In the genomic region with DNA sequence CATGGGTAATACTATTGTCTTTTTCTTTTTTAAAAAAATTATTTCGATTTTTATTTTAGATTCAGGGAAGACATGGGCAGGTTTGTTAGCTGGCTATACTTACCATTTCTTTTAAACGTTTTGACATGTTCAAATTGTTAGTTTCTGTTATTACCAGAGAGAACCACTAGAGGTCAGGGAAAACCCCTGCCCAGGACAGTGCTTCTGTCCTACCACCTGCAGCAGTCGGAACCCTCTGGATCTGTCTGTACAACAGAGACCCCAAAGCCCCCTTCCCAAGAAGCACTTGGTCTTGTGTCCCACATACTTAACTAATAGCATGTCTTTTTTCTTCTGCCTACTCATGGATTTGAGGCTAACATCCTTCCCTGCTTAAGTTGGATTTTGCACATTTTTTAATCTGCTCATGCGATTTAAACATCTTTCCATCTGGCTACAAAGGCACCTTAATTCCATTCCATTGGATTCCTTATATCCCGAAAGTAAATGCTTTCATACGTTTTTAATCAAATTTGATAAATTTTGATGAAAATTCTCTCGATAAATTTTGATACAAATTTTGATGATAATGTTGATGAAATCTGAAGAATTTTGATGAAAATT, we compare ENCODE assay signal across 8 cellular contexts. TPM values are rescaled to one million over a fixed set of nuclear protein-coding genes. Genes with fewer than 3 reads are reported as not detected.
DNase-seq lines count a peak whose midpoint lies in the region; ATAC-seq, FAIRE-seq and TF ChIP-seq lines count a peak whose summit lies in the region.

No MANE protein-coding gene starts in this region.

- H3K4me3 ChIP-seq in NT2/D1 (ENCODE audit: insufficient read length, low read depth) (no peak overlapping the region), bronchial epithelial cell (ENCODE audit: low read depth, low read length) (no peak overlapping the region), liver (ENCODE audit: low read depth in 1 of 3, low read length in 3 of 3) (no peak overlapping the region)

- peak; percentile 86 to 87 for TF ChIP-seq RAD21 in liver (IDR thresholded peaks at IDR 0.05)

- H3K27me3 ChIP-seq in NT2/D1 (ENCODE audit: insufficient read depth, insufficient read length) (no peaks in the 10 kb centered on the region), bronchial epithelial cell (ENCODE audit: control insufficient read depth, insufficient read depth, low read length) (no peaks in the 10 kb centered on the region), liver (ENCODE audit: control insufficient read depth in 4 of 4, insufficient read depth in 4 of 4, low read length in 3 of 4) (no peaks in the 10 kb centered on the region)

- ATAC-seq in HG03439 (IDR thresholded peaks at IDR 0.05; ENCODE audit: unreplicated experiment), result peak; percentile 89

- DNase-seq in NCI-H146 (lab: John Stamatoyannopoulos, UW) (peak; percentile 18), NCI-H146 treated with DMSO at 0.1 percent for 48 hours (lab: John Stamatoyannopoulos, UW; ENCODE audit: unreplicated experiment) (no peak), GM20000 (ENCODE audit: low spot score) (peak; percentile 62), NT2/D1 (ENCODE audit: low read depth, low spot score) (peak; percentile 54), bronchial epithelial cell (ENCODE audit: low read depth) (peak; percentile 55)
- DNase-seq in activated effector memory CD4-positive, alpha-beta T cell treated with anti-CD3 and anti-CD28 coated beads, Interleukin-2, amount 50 U/mL, for 16 hours, result no peak

- H3K4me1 ChIP-seq in NT2/D1 (ENCODE audit: insufficient read depth, insufficient read length) (no peaks in the 10 kb centered on the region), liver (ENCODE audit: control insufficient read depth in 4 of 4, insufficient read depth in 4 of 4, low read length in 3 of 4) (peaks cover 3 to 11% (median 10%) of the 10 kb centered on the region in 4 donors)

- H3K27ac ChIP-seq in liver (ENCODE audit: low read depth in 1 of 2, low read length in 2 of 2), result no peak overlapping the region

- H3K36me3 ChIP-seq in NT2/D1 (ENCODE audit: insufficient read depth, insufficient read length, low read length), result no peaks in the 10 kb centered on the region
- no peaks in the 10 kb centered on the region for H3K36me3 ChIP-seq in bronchial epithelial cell (ENCODE audit: control insufficient read depth, insufficient read depth, low read length)
- H3K36me3 ChIP-seq in liver (ENCODE audit: control insufficient read depth in 4 of 4, insufficient read depth in 3 of 4, low read depth in 1 of 4, low read length in 3 of 4), result no peaks in the 10 kb centered on the region

- H3K9me3 ChIP-seq in NT2/D1 (ENCODE audit: insufficient read depth, low read length) (peaks cover 13% of the 10 kb centered on the region; the same call in 1 of the 2 replicates), liver (ENCODE audit: control insufficient read depth in 4 of 4, low read length in 3 of 4) (no peaks in the 10 kb centered on the region)

- no peak overlapping the region for H3K9ac ChIP-seq in NT2/D1 (ENCODE audit: insufficient read length, low read depth)
- H3K9ac ChIP-seq in liver (ENCODE audit: low read depth in 1 of 2, low read length in 2 of 2), result no peak overlapping the region

- 25% methylated on average over 7 of the region's 7 CpGs for WGBS in liver

- peak; percentile 43 for FAIRE-seq in bronchial epithelial cell (lab: Jason Lieb, UNC)

- TF ChIP-seq CTCF in GM20000 (IDR thresholded peaks at IDR 0.05; ENCODE audit: extremely low read depth, missing control alignments) (peak; percentile 17), bronchial epithelial cell (IDR thresholded peaks at IDR 0.05; ENCODE audit: insufficient read depth, low read length, severe bottlenecking) (peak; percentile 70), liver (IDR thresholded peaks at IDR 0.05; ENCODE audit: low read depth, low read length, missing input control) (peak; percentile 74)

TF ChIP-seq in liver, 16 proteins besides CTCF, POLR2A, EP300 and RAD21:
- TF ChIP-seq, protein P1, sequence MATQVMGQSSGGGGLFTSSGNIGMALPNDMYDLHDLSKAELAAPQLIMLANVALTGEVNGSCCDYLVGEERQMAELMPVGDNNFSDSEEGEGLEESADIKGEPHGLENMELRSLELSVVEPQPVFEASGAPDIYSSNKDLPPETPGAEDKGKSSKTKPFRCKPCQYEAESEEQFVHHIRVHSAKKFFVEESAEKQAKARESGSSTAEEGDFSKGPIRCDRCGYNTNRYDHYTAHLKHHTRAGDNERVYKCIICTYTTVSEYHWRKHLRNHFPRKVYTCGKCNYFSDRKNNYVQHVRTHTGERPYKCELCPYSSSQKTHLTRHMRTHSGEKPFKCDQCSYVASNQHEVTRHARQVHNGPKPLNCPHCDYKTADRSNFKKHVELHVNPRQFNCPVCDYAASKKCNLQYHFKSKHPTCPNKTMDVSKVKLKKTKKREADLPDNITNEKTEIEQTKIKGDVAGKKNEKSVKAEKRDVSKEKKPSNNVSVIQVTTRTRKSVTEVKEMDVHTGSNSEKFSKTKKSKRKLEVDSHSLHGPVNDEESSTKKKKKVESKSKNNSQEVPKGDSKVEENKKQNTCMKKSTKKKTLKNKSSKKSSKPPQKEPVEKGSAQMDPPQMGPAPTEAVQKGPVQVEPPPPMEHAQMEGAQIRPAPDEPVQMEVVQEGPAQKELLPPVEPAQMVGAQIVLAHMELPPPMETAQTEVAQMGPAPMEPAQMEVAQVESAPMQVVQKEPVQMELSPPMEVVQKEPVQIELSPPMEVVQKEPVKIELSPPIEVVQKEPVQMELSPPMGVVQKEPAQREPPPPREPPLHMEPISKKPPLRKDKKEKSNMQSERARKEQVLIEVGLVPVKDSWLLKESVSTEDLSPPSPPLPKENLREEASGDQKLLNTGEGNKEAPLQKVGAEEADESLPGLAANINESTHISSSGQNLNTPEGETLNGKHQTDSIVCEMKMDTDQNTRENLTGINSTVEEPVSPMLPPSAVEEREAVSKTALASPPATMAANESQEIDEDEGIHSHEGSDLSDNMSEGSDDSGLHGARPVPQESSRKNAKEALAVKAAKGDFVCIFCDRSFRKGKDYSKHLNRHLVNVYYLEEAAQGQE (IDR thresholded peaks at IDR 0.05), result no peak
TF ChIP-seq in liver: peak in this region for 0.

RNA-seq across cellular contexts. Expression of a gene that starts 10.0 kb away (rescaled TPM):
- total RNA-seq in bronchial epithelial cell, result 1.3 and 2.8 TPM in 2 replicates
- 10 to 100 TPM; 29.6 to 56.6 TPM for total RNA-seq in liver
- 10 to 100 TPM; 37.3 to 43.7 TPM for polyA plus RNA-seq in liver

Comparison
In these comparisons a context has a peak if more than half of its experiments do, and no peak if none do; other contexts are left out.
1. DNase-seq: peak in NCI-H146 (single experiment), GM20000 (single experiment), NT2/D1 (single experiment) and bronchial epithelial cell (single experiment); none in NCI-H146 treated with DMSO at 0.1 percent for 48 hours (single experiment) and activated effector memory CD4-positive, alpha-beta T cell treated with anti-CD3 and anti-CD28 coated beads, Interleukin-2, amount 50 U/mL, for 16 hours (single experiment).
2. CTCF ChIP-seq: peak in every context shown above with its lines; median percentile 74 in liver; 70 in bronchial epithelial cell; 17 in GM20000.